In the genomic region with DNA sequence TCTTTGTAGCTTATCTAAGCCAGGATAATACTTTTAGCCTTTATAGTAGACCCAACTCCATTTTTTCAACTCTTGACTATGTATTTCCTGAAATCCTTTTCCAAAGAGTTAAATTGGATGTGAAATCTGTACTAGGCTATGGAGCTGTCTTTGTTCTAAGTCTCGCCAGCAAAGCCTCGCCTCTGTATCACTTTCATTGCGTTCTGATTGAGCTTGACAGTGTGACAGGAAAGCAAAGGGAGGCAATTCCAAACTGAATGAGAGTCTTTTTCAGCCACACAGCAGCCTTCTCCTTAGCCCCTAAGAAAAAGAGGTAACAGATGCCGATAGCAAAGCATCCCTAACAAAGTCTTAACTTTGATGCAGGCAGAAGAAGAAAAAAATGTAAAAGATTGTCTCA, we compare ENCODE assay signal across 19 cellular contexts.
DNase-seq lines count a peak whose midpoint lies in the region; ATAC-seq and TF ChIP-seq lines count a peak whose summit lies in the region.
"Had no signal": no experiment of that assay in that cellular context is flagged by ENCODE, and none has a peak within 500 bp of the region (broad histone marks: within the 10 kb centered on the region; RNA-seq: fewer than 3 reads in every experiment).

No MANE protein-coding gene starts in this region.

- H3K36me3 Mint-ChIP-seq in brain (no peaks in the 10 kb centered on the region), neural progenitor cell (no peaks in the 10 kb centered on the region)
- H3K36me3 Mint-ChIP-seq: CD8-positive, alpha-beta T cell had no signal

- TF ChIP-seq CTCF in brain (conservative IDR thresholded peaks at IDR 0.05), result no peak
- TF ChIP-seq CTCF in neural progenitor cell (IDR thresholded peaks at IDR 0.05), result no peak
- no peak for TF ChIP-seq CTCF in retinal pigment epithelial cell (conservative IDR thresholded peaks at IDR 0.05; ENCODE audit: low read depth, low read length)
- no peak for TF ChIP-seq CTCF in esophagus squamous epithelium (IDR thresholded peaks at IDR 0.05)

- H3K27ac Mint-ChIP-seq in brain (peak overlapping the region in 3 of 5 experiments; percentile 2 to 56 (median 11)), neural progenitor cell (peak overlapping the region; percentile 6)
- H3K27ac Mint-ChIP-seq: CD8-positive, alpha-beta T cell; HFFc6 had no signal

- no peak overlapping the region for H3K9ac ChIP-seq in neural progenitor cell
- H3K9ac ChIP-seq: BLaER1 had no signal

- H4K20me1 ChIP-seq in neural progenitor cell (ENCODE audit: low read depth), result peaks cover 8% of the 10 kb centered on the region
- H4K20me1 ChIP-seq: BLaER1 had no signal

- TF ChIP-seq POLR2A in esophagus squamous epithelium (IDR thresholded peaks at IDR 0.05), result no peak

- H3K4me2 ChIP-seq in neural progenitor cell, result peak overlapping the region; percentile 34
- H3K4me2 ChIP-seq: BLaER1 had no signal

- H3K79me2 ChIP-seq in neural progenitor cell (ENCODE audit: low read depth), result no peaks in the 10 kb centered on the region

- peaks cover 0 to 4% (median 3%) of the 10 kb centered on the region in 5 experiments for H3K9me3 Mint-ChIP-seq in brain
- H3K9me3 Mint-ChIP-seq in neural progenitor cell, result no peaks in the 10 kb centered on the region
- H3K9me3 Mint-ChIP-seq: CD8-positive, alpha-beta T cell had no signal

- H3K4me3 ChIP-seq in neural progenitor cell (no peak overlapping the region), retinal pigment epithelial cell (ENCODE audit: low read length) (peak overlapping the region; percentile 19), esophagus squamous epithelium (no peak overlapping the region)
- H3K4me3 ChIP-seq: BLaER1, GM12878, K562 had no signal

- H3K36me3 ChIP-seq in neural progenitor cell, result no peaks in the 10 kb centered on the region
- H3K36me3 ChIP-seq in esophagus squamous epithelium, result no peaks in the 10 kb centered on the region
- H3K36me3 ChIP-seq: BLaER1 had no signal

- H3K27me3 ChIP-seq in neural progenitor cell, result peaks cover 33% of the 10 kb centered on the region
- no peaks in the 10 kb centered on the region for H3K27me3 ChIP-seq in esophagus squamous epithelium
- H3K27me3 ChIP-seq: BLaER1 had no signal

- H2AFZ ChIP-seq in neural progenitor cell (replicated peaks), result no peak overlapping the region

- peaks cover 10% of the 10 kb centered on the region for H3F3A ChIP-seq in neural progenitor cell (ENCODE audit: low read depth)

- H3K9me3 ChIP-seq in neural progenitor cell (ENCODE audit: low read depth) (no peaks in the 10 kb centered on the region), esophagus squamous epithelium (no peaks in the 10 kb centered on the region)
- H3K9me3 ChIP-seq: BLaER1 had no signal

- ATAC-seq in HG02798 (IDR thresholded peaks at IDR 0.05; ENCODE audit: poor library complexity, unreplicated experiment) (no peak), HG03571 (IDR thresholded peaks at IDR 0.05; ENCODE audit: unreplicated experiment) (no peak)
- ATAC-seq: CD8-positive, alpha-beta T cell; GM12878; HCT116; K562 had no signal

- 54 to 64% methylated on average over 4 of the region's 4 CpGs for WGBS in esophagus squamous epithelium, 2 donors

- peak overlapping the region in 4 of 5 experiments; percentile 15 to 69 (median 33) for H3K4me3 Mint-ChIP-seq in brain
- no peak overlapping the region for H3K4me3 Mint-ChIP-seq in neural progenitor cell
- H3K4me3 Mint-ChIP-seq: CD8-positive, alpha-beta T cell; HFFc6 had no signal

- H3K27ac ChIP-seq in neural progenitor cell (no peak overlapping the region), esophagus squamous epithelium (no peak overlapping the region)
- H3K27ac ChIP-seq: BLaER1 had no signal

- peaks cover 7% of the 10 kb centered on the region for H3K27me3 Mint-ChIP-seq in brain
- no peaks in the 10 kb centered on the region for H3K27me3 Mint-ChIP-seq in neural progenitor cell (ENCODE audit: insufficient read depth, low read depth)

- H3K4me1 ChIP-seq in neural progenitor cell (peaks cover 16% of the 10 kb centered on the region), esophagus squamous epithelium (no peaks in the 10 kb centered on the region)
- H3K4me1 ChIP-seq: BLaER1 had no signal

- intact Hi-C loops in esophagus squamous epithelium (cut with DNase I), result no loop called here

- H3K4me1 Mint-ChIP-seq in brain (peaks cover 48% of the 10 kb centered on the region), neural progenitor cell (peaks cover 31% of the 10 kb centered on the region)

- DNase-seq in NCI-H82 (lab: John Stamatoyannopoulos, UW) (peak; percentile 86), neural progenitor cell (ENCODE audit: low spot score) (peak; percentile 72), retinal pigment epithelial cell (ENCODE audit: low read depth) (peak; percentile 80), DMS53 (lab: John Stamatoyannopoulos, UW) (no peak), esophagus squamous epithelium (lab: John Stamatoyannopoulos, UW) (no peak)
- DNase-seq: 8988T; Calu3; CD8-positive, alpha-beta T cell; DND-41; EL; HFFc6; IMR-90 had no signal

Comparison
In these comparisons a context has a peak if more than half of its experiments do, and no peak if none do; other contexts are left out.
1. DNase-seq: peak in NCI-H82 (single experiment), neural progenitor cell (single experiment) and retinal pigment epithelial cell (single experiment); none in DMS53 (single experiment) and esophagus squamous epithelium (single experiment).